In the genomic region with DNA sequence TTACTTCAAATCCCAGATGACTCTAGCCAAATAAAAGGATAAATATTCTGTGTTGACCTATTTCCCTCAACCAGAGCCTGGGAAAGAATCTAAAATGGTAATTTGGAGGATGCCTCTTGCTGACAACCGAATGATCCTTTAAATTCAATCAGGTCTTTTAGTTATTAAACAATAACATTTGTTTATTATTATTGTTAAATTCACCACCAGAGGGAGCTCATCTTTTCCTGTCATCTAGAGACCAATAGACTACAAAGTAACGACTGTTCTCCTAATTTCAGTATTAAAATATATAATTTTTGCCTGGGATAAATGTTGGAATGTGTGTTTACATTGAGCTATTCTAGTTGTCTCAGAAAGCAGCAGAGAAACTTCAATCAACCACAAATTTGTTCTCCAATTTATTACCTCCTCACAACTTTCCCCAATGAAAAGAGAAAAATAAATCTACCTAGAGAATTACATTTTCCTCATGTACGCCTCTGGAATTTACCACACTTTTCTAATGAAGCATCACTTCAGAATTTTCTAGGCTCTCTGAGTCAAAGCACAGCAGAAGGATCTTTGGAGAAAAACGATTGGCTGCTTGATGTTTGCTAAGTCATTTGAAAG, we compare ENCODE assay signal across 9 cellular contexts.
DNase-seq lines count a peak whose midpoint lies in the region; ATAC-seq, FAIRE-seq and TF ChIP-seq lines count a peak whose summit lies in the region.
"Had no signal": no experiment of that assay in that cellular context is flagged by ENCODE, and none has a peak within 500 bp of the region (broad histone marks: within the 10 kb centered on the region; RNA-seq: fewer than 3 reads in every experiment).

No MANE protein-coding gene starts in this region.

- WGBS in heart right ventricle, 2 donors, result 46 to 48% methylated on average over 4 of the region's 4 CpGs
- 37 to 43% methylated on average over 4 of the region's 4 CpGs for WGBS in transverse colon (ENCODE audit: low coverage in 1 of 2), 2 donors

- no peak for DNase-seq in heart right ventricle
- no peak for DNase-seq in cardiac septum (ENCODE audit: low spot score)
- peak; percentile 25 for DNase-seq in NCI-H460 (ENCODE audit: extremely low read depth, low read depth)
- DNase-seq in endothelial cell (ENCODE audit: low spot score), result no peak
- no peak for DNase-seq in transverse colon
- no peak for DNase-seq in OCI-M2 (lab: John Stamatoyannopoulos, UW; ENCODE audit: unreplicated experiment)
- no peak for DNase-seq in stimulated activated naive CD8-positive, alpha-beta T cell treated with anti-CD3 and anti-CD28 coated beads, Interleukin-15, amount 100 ng/mL, for 72 hours
- DNase-seq in RCC 7860 (ENCODE audit: low spot score), result no peak
- DNase-seq: stimulated activated naive CD4-positive, alpha-beta T cell treated with Interleukin-2 at 50 U/mL for 16 hours had no signal

- no peak for TF ChIP-seq POLR2A in transverse colon (IDR thresholded peaks at IDR 0.05)

- ATAC-seq in heart right ventricle, result no peak
- ATAC-seq in stimulated activated naive CD8-positive, alpha-beta T cell treated with anti-CD3 and anti-CD28 coated beads, Interleukin-15, amount 100 ng/mL, for 72 hours, result no peak

- intact Hi-C loops in heart right ventricle (cut with DNase I), result loop anchor here in 1 of 10 donors (5.0 kb wide), 1 partner anchor 148 kb away; no protein-coding TSS in a partner anchor
- intact Hi-C loops in cardiac septum (cut with DNase I), result loop anchor here (10.0 kb wide), 1 partner anchor 335 kb away; no protein-coding TSS in a partner anchor
- intact Hi-C loops in transverse colon (cut with DNase I; ENCODE audit: low total_unique reads), result no loop called here

- H3K27me3 ChIP-seq in heart right ventricle (no peaks in the 10 kb centered on the region), transverse colon (no peaks in the 10 kb centered on the region)

- no peak for FAIRE-seq in RCC 7860 (lab: Jason Lieb, UNC)

- no peaks in the 10 kb centered on the region for H3K36me3 Mint-ChIP-seq in endothelial cell (ENCODE audit: low read depth, unreplicated experiment)

- no peak for TF ChIP-seq EP300 in transverse colon (IDR thresholded peaks at IDR 0.05; ENCODE audit: low read depth)

- H3K4me3 Mint-ChIP-seq in endothelial cell (ENCODE audit: unreplicated experiment), result no peak overlapping the region
- no peak overlapping the region for H3K4me3 Mint-ChIP-seq in stimulated activated naive CD8-positive, alpha-beta T cell treated with anti-CD3 and anti-CD28 coated beads, Interleukin-15, amount 100 ng/mL, for 72 hours

- H3K4me1 ChIP-seq in heart right ventricle, result peaks cover 0 to 24% (median 0%) of the 10 kb centered on the region in 9 donors
- H3K4me1 ChIP-seq in transverse colon, result no peaks in the 10 kb centered on the region

- H3K4me1 Mint-ChIP-seq in endothelial cell (ENCODE audit: unreplicated experiment), result no peaks in the 10 kb centered on the region
- H3K4me1 Mint-ChIP-seq in stimulated activated naive CD8-positive, alpha-beta T cell treated with anti-CD3 and anti-CD28 coated beads, Interleukin-15, amount 100 ng/mL, for 72 hours, result no peaks in the 10 kb centered on the region

- H3K27ac Mint-ChIP-seq in endothelial cell (ENCODE audit: unreplicated experiment), result no peak overlapping the region
- no peak overlapping the region for H3K27ac Mint-ChIP-seq in stimulated activated naive CD8-positive, alpha-beta T cell treated with anti-CD3 and anti-CD28 coated beads, Interleukin-15, amount 100 ng/mL, for 72 hours

- TF ChIP-seq CTCF in heart right ventricle (IDR thresholded peaks at IDR 0.05) (peak in 8 of 9 donors; percentile 21 to 59 (median 42)), endothelial cell (IDR thresholded peaks at IDR 0.05; ENCODE audit: unreplicated experiment) (peak; percentile 72), transverse colon (IDR thresholded peaks at IDR 0.05) (peak in 3 of 5 experiments; percentile 15 to 39 (median 23))

- H3K36me3 ChIP-seq in heart right ventricle (no peaks in the 10 kb centered on the region), transverse colon (no peaks in the 10 kb centered on the region)

- in situ Hi-C loops in transverse colon (cut with MboI; ENCODE audit: low pct_ligation_motif_present in 1 of 4, low pct_unique_long_range_greater_than_20kb in 1 of 4, low sequenced_read_pairs in 3 of 4), result no loop called here

- peaks cover 0 to 5% (median 0%) of the 10 kb centered on the region in 11 donors for H3K9me3 ChIP-seq in heart right ventricle
- H3K9me3 ChIP-seq in transverse colon, result no peaks in the 10 kb centered on the region

- H3K27ac ChIP-seq in heart right ventricle (no peak overlapping the region), transverse colon (no peak overlapping the region)

- H3K4me3 ChIP-seq in heart right ventricle (no peak overlapping the region), transverse colon (no peak overlapping the region)

- no peaks in the 10 kb centered on the region for H3K9me3 Mint-ChIP-seq in endothelial cell (ENCODE audit: unreplicated experiment)
- peaks cover 0 to 12% of the 10 kb centered on the region in 2 donors for H3K9me3 Mint-ChIP-seq in stimulated activated naive CD8-positive, alpha-beta T cell treated with anti-CD3 and anti-CD28 coated beads, Interleukin-15, amount 100 ng/mL, for 72 hours

- H3K27me3 Mint-ChIP-seq in endothelial cell (ENCODE audit: unreplicated experiment), result peaks cover 3% of the 10 kb centered on the region
- H3K27me3 Mint-ChIP-seq in stimulated activated naive CD8-positive, alpha-beta T cell treated with anti-CD3 and anti-CD28 coated beads, Interleukin-15, amount 100 ng/mL, for 72 hours, result no peaks in the 10 kb centered on the region
